In genomic region chr3:118298133-118298532, GRCh38 we compare ENCODE assay signal across 32 cellular contexts.
"Had no signal": no experiment of that assay in that cellular context is flagged by ENCODE, and none has a peak within 500 bp of the region (broad histone marks: within the 10 kb centered on the region; RNA-seq: fewer than 3 reads in every experiment).

No MANE protein-coding gene starts in this region.

- H3K9me3 ChIP-seq: MG63, SJCRH30 had no signal

- H3K4me3 ChIP-seq: MG63, PC-9, SJCRH30, SK-N-MC had no signal

- H3K27me3 ChIP-seq: MG63, SJCRH30 had no signal

- FAIRE-seq: RCC 7860 had no signal

- H3K27ac ChIP-seq: PC-9, SJCRH30, SK-N-MC had no signal

- H3K4me2 ChIP-seq: PC-9 had no signal

- DNase-seq: Kasumi-1, MG63, NCI-H1048, NCI-H1092 treated with DMSO at 0.1 percent for 48 hours, NCI-H1105 treated with DMSO at 0.1 percent for 48 hours, NCI-H1417, NCI-H1436, NCI-H146, NCI-H1694, NCI-H187, NCI-H1930, NCI-H2029 treated with DMSO at 0.1 percent for 48 hours, NCI-H2081 treated with DMSO at 0.1 percent for 48 hours, NCI-H2107, NCI-H2171, NCI-H226, NCI-H446 treated with DMSO at 0.1 percent for 48 hours, NCI-H510A, NCI-H524, NCI-H526, NCI-H69, NCI-H748 treated with DMSO at 0.1 percent for 48 hours, NCI-H82, PC-9, SHP77, SIG-M5, SJCRH30, T-cell had no signal

- H2AFZ ChIP-seq: PC-9 had no signal

- H3K36me3 ChIP-seq: MG63, SJCRH30 had no signal

- H3K4me1 ChIP-seq: SJCRH30 had no signal

- ATAC-seq: Panc1, SK-N-SH treated with all-trans-retinoic acid at 6 μM for 48 hours, T-cell had no signal
